22 cellular contexts compared by ENCODE assay signal in the genomic region with DNA sequence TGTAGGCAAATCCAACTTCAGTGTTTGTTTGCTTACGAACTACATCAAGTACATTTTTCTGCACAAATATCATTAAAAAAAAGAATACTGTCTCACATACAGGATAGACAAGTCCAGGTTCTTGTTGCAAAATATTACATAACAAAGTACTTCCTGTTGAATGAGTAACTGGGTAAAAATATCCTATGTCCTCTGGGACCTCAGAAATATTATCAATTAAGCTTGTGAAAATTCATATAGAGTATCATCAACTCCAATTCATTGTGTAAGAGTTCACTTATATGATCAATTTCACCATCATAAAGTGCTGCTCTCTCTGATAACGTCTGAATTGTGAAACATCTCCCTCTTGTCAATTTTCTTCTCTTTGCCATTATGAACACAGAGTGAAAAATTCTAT. TPM values are rescaled to one million over a fixed set of nuclear protein-coding genes. Genes with fewer than 3 reads are reported as not detected.
A peak's percentile ranks its signal among the peaks of the same experiment; 100 is the strongest.
DNase-seq lines count a peak whose midpoint lies in the region; ATAC-seq, FAIRE-seq and TF ChIP-seq lines count a peak whose summit lies in the region.
"Had no signal": no experiment of that assay in that cellular context is flagged by ENCODE, and none has a peak within 500 bp of the region (broad histone marks: within the 10 kb centered on the region; RNA-seq: fewer than 3 reads in every experiment).

No MANE protein-coding gene starts in this region.

- no peak for ATAC-seq in HG03045 (IDR thresholded peaks at IDR 0.05; ENCODE audit: unreplicated experiment)
- ATAC-seq in GM18511 (IDR thresholded peaks at IDR 0.05; ENCODE audit: unreplicated experiment), result no peak
- no peak for ATAC-seq in GM19395 (IDR thresholded peaks at IDR 0.05; ENCODE audit: unreplicated experiment)
- ATAC-seq: GM12878; stimulated activated effector memory CD8-positive, alpha-beta T cell treated with anti-CD3 and anti-CD28 coated beads, Interleukin-12 subunit alpha, Interleukin-12 subunit beta, amount 100 ng/mL, for 72 hours; WTC11 had no signal

- H3K4me1 ChIP-seq in astrocyte (ENCODE audit: insufficient read depth, low read length) (no peaks in the 10 kb centered on the region), mesenchymal stem cell (ENCODE audit: control insufficient read depth, insufficient read depth, low read depth, low read length) (peaks cover 2% of the 10 kb centered on the region)
- H3K4me1 ChIP-seq: BE2C had no signal

- no peak overlapping the region for H2AFZ ChIP-seq in astrocyte (ENCODE audit: low read depth, low read length)
- no peak overlapping the region for H2AFZ ChIP-seq in mesenchymal stem cell (ENCODE audit: low read depth, low read length)

- no peak for FAIRE-seq in astrocyte (lab: Jason Lieb, UNC)

- no peak for TF ChIP-seq CTCF in CD14-positive monocyte (IDR thresholded peaks at IDR 0.05)
- no peak for TF ChIP-seq CTCF in astrocyte (IDR thresholded peaks at IDR 0.05; ENCODE audit: insufficient read depth, low read depth, low read length)

- WGBS in mesenchymal stem cell, result 87% methylated on average over 2 of the region's 2 CpGs

- H3K27ac ChIP-seq in astrocyte (ENCODE audit: low read depth, low read length), result no peak overlapping the region
- no peak overlapping the region for H3K27ac ChIP-seq in mesenchymal stem cell (ENCODE audit: low read length, poor library complexity, severe bottlenecking)
- H3K27ac ChIP-seq: dorsolateral prefrontal cortex, lower lobe of right lung, right lobe of liver, upper lobe of left lung had no signal

- H3K4me1 Mint-ChIP-seq in CD14-positive monocyte (peaks cover 15% of the 10 kb centered on the region), astrocyte (ENCODE audit: low read depth, unreplicated experiment) (no peaks in the 10 kb centered on the region)

- H3K36me3 Mint-ChIP-seq in CD14-positive monocyte (peaks cover 14 to 33% of the 10 kb centered on the region in 2 donors), astrocyte (ENCODE audit: low read depth, unreplicated experiment) (peaks cover 5% of the 10 kb centered on the region)

- no peak overlapping the region for H2AK5ac ChIP-seq in mesenchymal stem cell (ENCODE audit: low read length, severe bottlenecking)

- no peaks in the 10 kb centered on the region for H3K9me3 ChIP-seq in astrocyte (ENCODE audit: insufficient read depth, low read depth, low read length)
- H3K9me3 ChIP-seq in mesenchymal stem cell (ENCODE audit: control insufficient read depth, low read length), result no peaks in the 10 kb centered on the region
- H3K9me3 ChIP-seq: BE2C, lower lobe of right lung, right lobe of liver, upper lobe of left lung had no signal

- H4K20me1 ChIP-seq in astrocyte (ENCODE audit: insufficient read depth, low read length), result peaks cover 29% of the 10 kb centered on the region

- H2BK120ac ChIP-seq in mesenchymal stem cell (ENCODE audit: low read depth, low read length), result no peak overlapping the region

- no peak overlapping the region for H3K14ac ChIP-seq in mesenchymal stem cell (ENCODE audit: low read length in 2 of 2)

- intact Hi-C loops in CD14-positive monocyte (cut with micrococcal nuclease), result no loop called here

- H2BK12ac ChIP-seq in mesenchymal stem cell (ENCODE audit: low read length in 2 of 2), result no peak overlapping the region

- H3K18ac ChIP-seq in mesenchymal stem cell (ENCODE audit: low read depth in 1 of 2, low read length in 2 of 2), result no peak overlapping the region

- H3K27me3 ChIP-seq in astrocyte (ENCODE audit: insufficient read depth, low read length) (no peaks in the 10 kb centered on the region), mesenchymal stem cell (ENCODE audit: control insufficient read depth in 1 of 2, insufficient read depth in 1 of 2, low read length in 2 of 2) (no peaks in the 10 kb centered on the region)
- H3K27me3 ChIP-seq: BE2C, dorsolateral prefrontal cortex, right lobe of liver, upper lobe of left lung had no signal

- H3K4me3 Mint-ChIP-seq in CD14-positive monocyte, result no peak overlapping the region
- H3K4me3 Mint-ChIP-seq in astrocyte (ENCODE audit: unreplicated experiment), result no peak overlapping the region
- H3K4me3 Mint-ChIP-seq: IgD-negative memory B cell; stimulated activated effector memory CD8-positive, alpha-beta T cell treated with anti-CD3 and anti-CD28 coated beads, Interleukin-12 subunit alpha, Interleukin-12 subunit beta, amount 100 ng/mL, for 72 hours; WTC11 had no signal

- DNase-seq in CD14-positive monocyte (ENCODE audit: low spot score) (no peak), Kasumi-1 (lab: John Stamatoyannopoulos, UW) (peak; percentile 43 to 44), astrocyte (ENCODE audit: low read depth) (peak; percentile 19), mesenchymal stem cell (peak; percentile 24), NCI-H1694 (lab: John Stamatoyannopoulos, UW) (no peak)
- DNase-seq: activated naive CD4-positive, alpha-beta T cell; BE2C; dorsolateral prefrontal cortex; lower lobe of right lung; NCI-H1417 treated with DMSO at 0.1 percent for 48 hours; NCI-H446; right lobe of liver; upper lobe of left lung had no signal

- H4K8ac ChIP-seq in mesenchymal stem cell (ENCODE audit: low read length), result no peak overlapping the region

- H3K27me3 Mint-ChIP-seq in CD14-positive monocyte (ENCODE audit: low read depth in 3 of 3) (peaks cover 0 to 1% (median 0%) of the 10 kb centered on the region in 3 donors), astrocyte (ENCODE audit: low read depth, unreplicated experiment) (no peaks in the 10 kb centered on the region)
- H3K27me3 Mint-ChIP-seq: IgD-negative memory B cell had no signal

- no peak overlapping the region for H4K91ac ChIP-seq in mesenchymal stem cell (ENCODE audit: low read length)

- H2BK15ac ChIP-seq in mesenchymal stem cell (ENCODE audit: low read depth, poor library complexity, severe bottlenecking), result no peak overlapping the region

- H2BK5ac ChIP-seq in mesenchymal stem cell (ENCODE audit: low read depth, low read length, poor library complexity, severe bottlenecking), result no peak overlapping the region

- H3K9me3 Mint-ChIP-seq in CD14-positive monocyte (no peaks in the 10 kb centered on the region), astrocyte (ENCODE audit: unreplicated experiment) (no peaks in the 10 kb centered on the region)
- H3K9me3 Mint-ChIP-seq: IgD-negative memory B cell; stimulated activated effector memory CD8-positive, alpha-beta T cell treated with anti-CD3 and anti-CD28 coated beads, Interleukin-12 subunit alpha, Interleukin-12 subunit beta, amount 100 ng/mL, for 72 hours had no signal

- H3K9ac ChIP-seq in astrocyte (ENCODE audit: low read length) (no peak overlapping the region), mesenchymal stem cell (ENCODE audit: low read length) (no peak overlapping the region)

- H3K27ac Mint-ChIP-seq in CD14-positive monocyte (peak overlapping the region in 5 of 7 donors; percentile 6 to 76 (median 30)), astrocyte (ENCODE audit: unreplicated experiment) (no peak overlapping the region)
- H3K27ac Mint-ChIP-seq: IgD-negative memory B cell; stimulated activated effector memory CD8-positive, alpha-beta T cell treated with anti-CD3 and anti-CD28 coated beads, Interleukin-12 subunit alpha, Interleukin-12 subunit beta, amount 100 ng/mL, for 72 hours; WTC11 had no signal

- H3K79me2 ChIP-seq in astrocyte (ENCODE audit: insufficient read depth, low read length), result peaks cover 76% of the 10 kb centered on the region

- H3K4ac ChIP-seq in mesenchymal stem cell (ENCODE audit: low read depth in 1 of 2, low read length in 2 of 2), result no peak overlapping the region

- no peak overlapping the region for H3K23ac ChIP-seq in mesenchymal stem cell (ENCODE audit: low read length in 2 of 2)

- H3K4me3 ChIP-seq in astrocyte (ENCODE audit: insufficient read depth, low read depth, low read length) (no peak overlapping the region), mesenchymal stem cell (ENCODE audit: insufficient read depth in 1 of 2, low read depth in 1 of 2, low read length in 2 of 2) (no peak overlapping the region)
- H3K4me3 ChIP-seq: dorsolateral prefrontal cortex, GM12878, lower lobe of right lung, right lobe of liver, upper lobe of left lung had no signal

- no peak overlapping the region for H3K4me2 ChIP-seq in astrocyte (ENCODE audit: low read length)
- H3K4me2 ChIP-seq in mesenchymal stem cell (ENCODE audit: low read length, poor library complexity, severe bottlenecking), result no peak overlapping the region

- H3K36me3 ChIP-seq in astrocyte (ENCODE audit: insufficient read depth, low read length) (peaks cover 6% of the 10 kb centered on the region), mesenchymal stem cell (ENCODE audit: control insufficient read depth in 1 of 2, insufficient read depth in 2 of 2, low read depth in 1 of 2, low read length in 2 of 2) (peaks cover 2 to 34% of the 10 kb centered on the region in 2 experiments)
- H3K36me3 ChIP-seq: BE2C, right lobe of liver had no signal

- peaks cover 11% of the 10 kb centered on the region for H3K79me1 ChIP-seq in mesenchymal stem cell (replicated peaks; ENCODE audit: low read length, poor library complexity, severe bottlenecking)

RNA-seq across cellular contexts. Expression of a gene that starts 22.6 kb away (rescaled TPM):
- 10 to 100 TPM; 10.7 to 14.3 TPM for polyA plus RNA-seq in CD14-positive monocyte
- total RNA-seq in astrocyte, result 48.2 and 56.9 TPM in 2 replicates
- 20.9 TPM for polyA plus RNA-seq in mesenchymal stem cell (2013, experiment 1 of 2)
- 20.2 TPM for polyA plus RNA-seq in mesenchymal stem cell (2013, experiment 2 of 2)

RNA-seq across cellular contexts. Expression of a gene that starts 56.8 kb away (rescaled TPM):
- polyA plus RNA-seq in CD14-positive monocyte, result not detected
- total RNA-seq in astrocyte, result 0.11 and 0.14 TPM in 2 replicates
- not detected for polyA plus RNA-seq in mesenchymal stem cell (2013, experiment 1 of 2)
- polyA plus RNA-seq in mesenchymal stem cell (2013, experiment 2 of 2), result 0.01 TPM
- total RNA-seq: GM12878; lower lobe of right lung; T-helper 1 cell treated with Interleukin-12 subunit alpha and Interleukin-12 subunit beta and Interleukin-4 antibody, amounts not matched to agents 30 ng/mL and 1 ng/mL, for 36 hours; upper lobe of left lung; WTC11 had no signal
- polyA plus RNA-seq: IgD-negative memory B cell, neural cell had no signal

Comparison
In these comparisons a context has a peak if more than half of its experiments do, and no peak if none do; other contexts are left out.
1. DNase-seq: peak in Kasumi-1 (2 of 2), astrocyte (single experiment) and mesenchymal stem cell (single experiment); none in CD14-positive monocyte (single experiment) and NCI-H1694 (single experiment).